ENCODE assay signal across 24 cellular contexts in genomic region chr13:75407998-75408397, GRCh38.
"Had no signal": no experiment of that assay in that cellular context is flagged by ENCODE, and none has a peak within 500 bp of the region (broad histone marks: within the 10 kb centered on the region; RNA-seq: fewer than 3 reads in every experiment).

No MANE protein-coding gene starts in this region.

- H3K4me1 ChIP-seq: ascending aorta had no signal

- H3K4me3 ChIP-seq: ascending aorta, esophagus squamous epithelium had no signal

- DNase-seq: activated CD4-positive, alpha-beta memory T cell treated with anti-CD3 and anti-CD28 coated beads, Interleukin-2, amount 10 ng/mL, durations not matched to agents 7 days and 5 days; activated CD4-positive, alpha-beta T cell treated with anti-CD3 and anti-CD28 coated beads for 1 hour; activated CD4-positive, alpha-beta T cell treated with anti-CD3 and anti-CD28 coated beads for 4 hours; activated CD4-positive, alpha-beta T cell treated with anti-CD3 and anti-CD28 coated beads, Interleukin-2, amount 10 ng/mL, durations not matched to agents 7 days and 5 days; activated CD4-positive, alpha-beta T cell treated with anti-CD3 and anti-CD28 coated beads, Interleukin-2, amount 50 U/mL, for 4 hours; activated CD8-positive, alpha-beta memory T cell treated with anti-CD3 and anti-CD28 coated beads, Interleukin-2, amount 50 U/mL, for 48 hours; activated gamma-delta T cell; activated naive CD4-positive, alpha-beta T cell; activated naive CD4-positive, alpha-beta T cell treated with anti-CD3 and anti-CD28 coated beads, Interleukin-2, amount 10 ng/mL, durations not matched to agents 7 days and 5 days; activated naive CD8-positive, alpha-beta T cell treated with anti-CD3 and anti-CD28 coated beads, Interleukin-2, amount 10 ng/mL, durations not matched to agents 7 days and 5 days; activated T-cell treated with anti-CD3 and anti-CD28 coated beads for 4 hours; activated T-cell treated with anti-CD3 and anti-CD28 coated beads, Interleukin-2, amount 50 U/mL, for 24 hours; activated T-cell treated with anti-CD3 and anti-CD28 coated beads, Interleukin-2, amount 50 U/mL, for 72 hours; cortex of kidney; dermis blood vessel endothelial cell; effector CD4-positive, alpha-beta T cell; effector memory CD8-positive, alpha-beta T cell; erythroblast; esophagus squamous epithelium; foreskin melanocyte; head of caudate nucleus; T-helper 2 cell had no signal

- H3K9me3 ChIP-seq: ascending aorta, esophagus squamous epithelium had no signal

- H3K36me3 ChIP-seq: ascending aorta, esophagus squamous epithelium had no signal

- ATAC-seq: activated naive CD4-positive, alpha-beta T cell treated with anti-CD3 and anti-CD28 coated beads, Interleukin-2, amount 50 U/mL, for 72 hours; activated T-cell treated with anti-CD3 and anti-CD28 coated beads, Interleukin-2, amount 50 U/mL, for 72 hours; effector memory CD8-positive, alpha-beta T cell had no signal

- H3K27me3 ChIP-seq: ascending aorta, esophagus squamous epithelium had no signal

- H3K27ac ChIP-seq: ascending aorta, esophagus squamous epithelium had no signal
